ENCODE assay signal across 11 cellular contexts in genomic region chr5:95647886-95648860, GRCh38. TPM values are rescaled to one million over a fixed set of nuclear protein-coding genes. Genes with fewer than 3 reads are reported as not detected.
DNase-seq lines count a peak whose midpoint lies in the region; ATAC-seq and TF ChIP-seq lines count a peak whose summit lies in the region.
"Had no signal": no experiment of that assay in that cellular context is flagged by ENCODE, and none has a peak within 500 bp of the region (broad histone marks: within the 10 kb centered on the region; RNA-seq: fewer than 3 reads in every experiment).

No MANE protein-coding gene starts in this region.

- DNase-seq in cardiac muscle cell (ENCODE audit: low read depth in 1 of 2, low spot score in 1 of 2): peak; percentile 14 to 49
- no peak for DNase-seq in left cardiac atrium
- DNase-seq in SW480 (ENCODE audit: low spot score): peak; percentile 13
- DNase-seq in fibroblast of pulmonary artery (ENCODE audit: low read depth): peak; percentile 24
- no peak for DNase-seq in tibial nerve (ENCODE audit: low spot score in 2 of 2)
- no peak for DNase-seq in aorta
- DNase-seq in NCI-H748 (lab: John Stamatoyannopoulos, UW; ENCODE audit: unreplicated experiment): no peak
- DNase-seq: NCI-H748 treated with DMSO at 0.1 percent for 48 hours had no signal

- TF ChIP-seq CTCF in cardiac muscle cell (IDR thresholded peaks at IDR 0.05; ENCODE audit: low read depth, low read length) (no peak), fibroblast of pulmonary artery (IDR thresholded peaks at IDR 0.05; ENCODE audit: low read length, missing control alignments) (no peak), tibial nerve (IDR thresholded peaks at IDR 0.05) (no peak)

- TF ChIP-seq EP300 in tibial nerve (IDR thresholded peaks at IDR 0.05): no peak

- H3K27me3 ChIP-seq in cardiac muscle cell (no peaks in the 10 kb centered on the region), tibial nerve (no peaks in the 10 kb centered on the region), aorta (ENCODE audit: control insufficient read depth in 1 of 2, insufficient read depth in 2 of 2, low read length in 1 of 2) (no peaks in the 10 kb centered on the region)

- intact Hi-C loops in left cardiac atrium (cut with DNase I) (loop anchor here (5.0 to 10.0 kb wide), 2 partner anchors 84 to 197 kb away; partner anchors contain the start of gene RHOBTB3 (in 2 of the 2)), aorta (cut with DNase I) (loop anchor here in 1 of 2 donors (5.0 kb wide), 1 partner anchor 199 kb away; no protein-coding TSS in a partner anchor)

- no peak for TF ChIP-seq POLR2A in tibial nerve (IDR thresholded peaks at IDR 0.05)

- H3K4me3 ChIP-seq in cardiac muscle cell (no peak overlapping the region), fibroblast of pulmonary artery (replicated peaks; ENCODE audit: low read depth, low read length) (no peak overlapping the region), tibial nerve (no peak overlapping the region), aorta (ENCODE audit: low read length in 2 of 2) (no peak overlapping the region)

- ATAC-seq in left cardiac atrium: no peak
- ATAC-seq in aorta (ENCODE audit: low FRiP score): no peak
- no peak for ATAC-seq in GM19463 (IDR thresholded peaks at IDR 0.05; ENCODE audit: unreplicated experiment)

- H3K36me3 ChIP-seq in cardiac muscle cell (no peaks in the 10 kb centered on the region), tibial nerve (peaks cover 0 to under 1% (median 0%) of the 10 kb centered on the region in 3 donors), aorta (ENCODE audit: control insufficient read depth in 1 of 2, insufficient read depth in 2 of 2, low read length in 1 of 2) (no peaks in the 10 kb centered on the region)

- no peaks in the 10 kb centered on the region for H3K9me3 ChIP-seq in cardiac muscle cell (ENCODE audit: low read depth)
- no peaks in the 10 kb centered on the region for H3K9me3 ChIP-seq in tibial nerve
- no peaks in the 10 kb centered on the region for H3K9me3 ChIP-seq in aorta (ENCODE audit: control insufficient read depth, low read length)

- peaks cover 13% of the 10 kb centered on the region for H3K4me1 ChIP-seq in cardiac muscle cell (ENCODE audit: low read depth)
- peaks cover 0 to 34% (median 15%) of the 10 kb centered on the region in 4 donors for H3K4me1 ChIP-seq in tibial nerve
- no peaks in the 10 kb centered on the region for H3K4me1 ChIP-seq in aorta (ENCODE audit: control insufficient read depth in 1 of 2, insufficient read depth in 2 of 2, low read length in 2 of 2)

- H3K27ac ChIP-seq in cardiac muscle cell (peak overlapping the region; percentile 3), tibial nerve (peak overlapping the region; percentile 81 to 98 (median 96)), aorta (ENCODE audit: low read depth in 1 of 2, low read length in 2 of 2) (no peak overlapping the region)

- 88 to 90% methylated on average over 12 of the region's 12 CpGs for WGBS in tibial nerve, 2 donors
- WGBS in aorta, 2 donors: 82 to 85% methylated on average over 12 of the region's 12 CpGs

RNA-seq across cellular contexts. Expression of gene RFESD, which starts 1.6 kb away (rescaled TPM):
- 0.11 and 1.3 TPM in 2 replicates for total RNA-seq in cardiac muscle cell
- 3.9 and 5.8 TPM in 2 replicates for polyA plus RNA-seq in cardiac muscle cell
- total RNA-seq in left cardiac atrium: 1 to 10 TPM; 2.5 to 4.3 TPM
- 1 to 10 TPM in 3 of 4 donors, under 1 TPM in 1; 0.98 to 2.1 (median 1.3) TPM for total RNA-seq in tibial nerve
- total RNA-seq in aorta: 1 to 10 TPM in 1 of 2 donors, under 1 TPM in 1; 0.75 to 3.4 TPM
- 1 to 10 TPM in 1 of 2 donors, under 1 TPM in 1; 0.50 to 1.3 TPM for polyA plus RNA-seq in aorta

RNA-seq across cellular contexts. Expression of gene GPR150, which starts 28.3 kb away (rescaled TPM):
- total RNA-seq in cardiac muscle cell: 0.07 and 0.57 TPM in 2 replicates
- polyA plus RNA-seq in cardiac muscle cell: 0.35 and 0.39 TPM in 2 replicates
- total RNA-seq in left cardiac atrium: under 1 TPM in 1 of 2 donors, not detected in 1; 0.10 TPM
- 1 to 10 TPM in 3 of 4 donors, under 1 TPM in 1; 0.44 to 3.1 (median 2.7) TPM for total RNA-seq in tibial nerve
- under 1 TPM in 1 of 2 donors, not detected in 1; 0.23 TPM for total RNA-seq in aorta
- not detected for polyA plus RNA-seq in aorta
- total RNA-seq: cardiac septum had no signal

RNA-seq across cellular contexts. Expression of gene SPATA9, which starts 34.6 kb away (rescaled TPM):
- 0.45 and 1.0 TPM in 2 replicates for total RNA-seq in cardiac muscle cell
- 1.3 and 1.8 TPM in 2 replicates for polyA plus RNA-seq in cardiac muscle cell
- under 1 TPM; 0.21 to 0.47 TPM for total RNA-seq in left cardiac atrium
- total RNA-seq in tibial nerve: 1 to 10 TPM in 1 of 4 donors, not detected in 3; 1.2 TPM
- total RNA-seq in aorta: under 1 TPM; 0.45 to 0.60 TPM
- under 1 TPM in 1 of 2 donors, not detected in 1; 0.38 TPM for polyA plus RNA-seq in aorta
- total RNA-seq: cardiac septum, mononuclear cell had no signal

Comparison
In these comparisons a context has a peak if more than half of its experiments do, and no peak if none do; other contexts are left out.
1. DNase-seq: peak in cardiac muscle cell (2 of 2), SW480 (single experiment) and fibroblast of pulmonary artery (single experiment); none in left cardiac atrium (single experiment), tibial nerve (0 of 2), aorta (0 of 2) and NCI-H748 (single experiment).
2. H3K27ac ChIP-seq: peak in cardiac muscle cell (single experiment) and tibial nerve (4 of 4); none in aorta (0 of 2).